Comparison of ENCODE assay signal across 14 cellular contexts in the genomic region with DNA sequence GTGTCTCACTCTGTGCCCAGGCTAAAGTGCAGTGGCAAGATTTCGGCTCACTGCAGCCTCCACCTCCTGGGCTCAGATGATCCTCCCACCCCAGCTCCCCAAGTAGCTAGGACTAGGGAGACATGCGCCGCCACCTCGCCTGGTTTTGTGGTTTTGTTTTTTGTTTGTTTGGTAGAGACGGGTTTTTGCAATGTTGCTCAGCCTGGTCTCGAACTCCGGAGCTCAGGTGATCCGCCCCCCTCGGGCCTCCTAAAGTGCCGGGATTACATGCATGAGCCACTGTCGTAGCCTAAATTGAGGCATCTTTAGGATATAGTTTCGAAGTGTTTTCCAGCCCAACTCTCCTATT. TPM values are rescaled to one million over a fixed set of nuclear protein-coding genes. Genes with fewer than 3 reads are reported as not detected.
DNase-seq lines count a peak whose midpoint lies in the region; ATAC-seq and TF ChIP-seq lines count a peak whose summit lies in the region.
"Had no signal": no experiment of that assay in that cellular context is flagged by ENCODE, and none has a peak within 500 bp of the region (broad histone marks: within the 10 kb centered on the region; RNA-seq: fewer than 3 reads in every experiment).

No MANE protein-coding gene starts in this region.

- H3K27ac ChIP-seq in muscle layer of colon (ENCODE audit: low read depth, low read length), result peak overlapping the region; percentile 36
- H3K27ac ChIP-seq in thyroid gland, result peak overlapping the region in 2 of 3 donors; percentile 63 to 84

- no peaks in the 10 kb centered on the region for H3K27me3 ChIP-seq in muscle layer of colon (ENCODE audit: control insufficient read depth in 1 of 2, insufficient read depth in 2 of 2, low read length in 2 of 2)
- no peaks in the 10 kb centered on the region for H3K27me3 ChIP-seq in thyroid gland

- DNase-seq in DMS 273 (lab: John Stamatoyannopoulos, UW; ENCODE audit: unreplicated experiment) (peak; percentile 49), DMS 273 treated with DMSO at 0.1 percent for 48 hours (lab: John Stamatoyannopoulos, UW) (no peak), thyroid gland (peak in 1 of 2 donors; percentile 3), NCI-H146 (lab: John Stamatoyannopoulos, UW) (no peak)
- DNase-seq: 8988T; activated T-cell treated with anti-CD3 and anti-CD28 coated beads, Interleukin-2, amount 50 U/mL, for 1 hour; stimulated activated CD8-positive, alpha-beta memory T cell treated with anti-CD3 and anti-CD28 coated beads, Interleukin-4, amount 100 ng/mL, for 48 hours had no signal

- H3K4me3 ChIP-seq in muscle layer of colon (ENCODE audit: low read depth in 1 of 2, low read length in 2 of 2) (peak overlapping the region; percentile 50 to 84), thyroid gland (replicated peaks in 1 of 3) (peak overlapping the region in 1 of 3 donors; percentile 11)

- no peaks in the 10 kb centered on the region for H3K9me3 ChIP-seq in muscle layer of colon (ENCODE audit: low read length)
- no peaks in the 10 kb centered on the region for H3K9me3 ChIP-seq in thyroid gland

- WGBS in thyroid gland, 2 donors, result 24 to 44% methylated on average over 12 of the region's 12 CpGs

- H3K36me3 ChIP-seq in muscle layer of colon (ENCODE audit: insufficient read depth, low read length), result no peaks in the 10 kb centered on the region
- no peaks in the 10 kb centered on the region for H3K36me3 ChIP-seq in thyroid gland

- no peak for TF ChIP-seq POLR2A in thyroid gland (IDR thresholded peaks at IDR 0.05)

- H3K4me1 ChIP-seq in muscle layer of colon (ENCODE audit: insufficient read depth, low read length) (peaks cover 6% of the 10 kb centered on the region), thyroid gland (no peaks in the 10 kb centered on the region)

- no peak for ATAC-seq in HG03457 (IDR thresholded peaks at IDR 0.05; ENCODE audit: unreplicated experiment)
- ATAC-seq in GM21390 (IDR thresholded peaks at IDR 0.05; ENCODE audit: unreplicated experiment), result no peak

- no peak for TF ChIP-seq CTCF in thyroid gland (IDR thresholded peaks at IDR 0.05)

- H3K4me1 Mint-ChIP-seq in dendritic cell treated with granulocyte-macrophage colony-stimulating factor and Interleukin-4, amounts not matched to agents 40 ng/mL and 50 ng/mL, for 4 days (ENCODE audit: low read depth), result peaks cover 18% of the 10 kb centered on the region

- no peaks in the 10 kb centered on the region for H3K27me3 Mint-ChIP-seq in dendritic cell treated with granulocyte-macrophage colony-stimulating factor and Interleukin-4, amounts not matched to agents 40 ng/mL and 50 ng/mL, for 4 days

- H3K27ac Mint-ChIP-seq in dendritic cell treated with granulocyte-macrophage colony-stimulating factor and Interleukin-4, amounts not matched to agents 40 ng/mL and 50 ng/mL, for 4 days, result peak overlapping the region; percentile 61

- H3K4me3 Mint-ChIP-seq in dendritic cell treated with granulocyte-macrophage colony-stimulating factor and Interleukin-4, amounts not matched to agents 40 ng/mL and 50 ng/mL, for 4 days, result peak overlapping the region; percentile 78

- intact Hi-C loops in dendritic cell treated with granulocyte-macrophage colony-stimulating factor and Interleukin-4, amounts not matched to agents 40 ng/mL and 50 ng/mL, for 4 days (cut with micrococcal nuclease), result no loop called here
- intact Hi-C loops in thyroid gland (cut with DNase I), result no loop called here

- H3K9me3 Mint-ChIP-seq in dendritic cell treated with granulocyte-macrophage colony-stimulating factor and Interleukin-4, amounts not matched to agents 40 ng/mL and 50 ng/mL, for 4 days, result peaks cover 87% of the 10 kb centered on the region

- H3K9ac ChIP-seq in muscle layer of colon (ENCODE audit: low read length), result peak overlapping the region; percentile 84

- no peaks in the 10 kb centered on the region for H3K36me3 Mint-ChIP-seq in dendritic cell treated with granulocyte-macrophage colony-stimulating factor and Interleukin-4, amounts not matched to agents 40 ng/mL and 50 ng/mL, for 4 days (ENCODE audit: low read depth)

RNA-seq across cellular contexts. Expression of gene ZNF727, which starts 0.8 kb away (rescaled TPM):
- total RNA-seq in thyroid gland, result 10 to 100 TPM in 3 of 4 donors, 1 to 10 TPM in 1; 2.3 to 13.4 (median 12.0) TPM
- total RNA-seq: SK-MEL-5 had no signal

RNA-seq across cellular contexts. Expression of gene ZNF722, which starts 47.4 kb away (rescaled TPM):
- total RNA-seq in thyroid gland, result not detected
- total RNA-seq: bronchial epithelial cell, esophagus mucosa, SK-MEL-5 had no signal
